36 cellular contexts compared by ENCODE assay signal in genomic region chr1:84013708-84014107, GRCh38.
"Had no signal": no experiment of that assay in that cellular context is flagged by ENCODE, and none has a peak within 500 bp of the region (broad histone marks: within the 10 kb centered on the region; RNA-seq: fewer than 3 reads in every experiment).

No MANE protein-coding gene starts in this region.

- DNase-seq: Kasumi-1, MG63, MM.1S, MV-4-11, NCI-H1048, NCI-H1092, NCI-H1092 treated with DMSO at 0.1 percent for 48 hours, NCI-H1105, NCI-H1105 treated with DMSO at 0.1 percent for 48 hours, NCI-H1417, NCI-H1417 treated with DMSO at 0.1 percent for 48 hours, NCI-H1436, NCI-H1436 treated with DMSO at 0.1 percent for 48 hours, NCI-H146, NCI-H1694, NCI-H1694 treated with DMSO at 0.1 percent for 48 hours, NCI-H187, NCI-H187 treated with DMSO at 0.1 percent for 48 hours, NCI-H1930, NCI-H2029, NCI-H2029 treated with DMSO at 0.1 percent for 48 hours, NCI-H2081, NCI-H2081 treated with DMSO at 0.1 percent for 48 hours, NCI-H2107, NCI-H2171, NCI-H2171 treated with DMSO at 0.1 percent for 48 hours, NCI-H2227 treated with DMSO at 0.1 percent for 48 hours, NCI-H226, NCI-H345, NCI-H446, NCI-H446 treated with DMSO at 0.1 percent for 48 hours, NCI-H510A, NCI-H510A treated with DMSO at 0.1 percent for 48 hours, NCI-H524, NCI-H524 treated with DMSO at 0.1 percent for 48 hours, NCI-H526 had no signal

- H3K36me3 ChIP-seq: MG63 had no signal

- H3K4me3 ChIP-seq: MG63 had no signal

- H3K9me3 ChIP-seq: MG63 had no signal

- H3K27me3 ChIP-seq: MG63 had no signal
